ENCODE assay signal across 21 cellular contexts in genomic region chr3:140529558-140529957, GRCh38.
"Had no signal": no experiment of that assay in that cellular context is flagged by ENCODE, and none has a peak within 500 bp of the region (broad histone marks: within the 10 kb centered on the region; RNA-seq: fewer than 3 reads in every experiment).

No MANE protein-coding gene starts in this region.

- DNase-seq: activated B cell treated with CpG ODN at 0.5 μM for 24 hours; activated CD4-positive, alpha-beta memory T cell treated with anti-CD3 and anti-CD28 coated beads for 36 hours; activated CD4-positive, alpha-beta T cell treated with anti-CD3 and anti-CD28 coated beads for 4 hours; activated gamma-delta T cell treated with Interleukin-2 at 50 U/mL for 16 hours; activated T-cell treated with anti-CD3 and anti-CD28 coated beads for 4 hours; dorsolateral prefrontal cortex; foreskin melanocyte; hypothalamus; naive B cell; right cardiac atrium; spleen; stimulated activated naive CD4-positive, alpha-beta T cell; T-cell; T-helper 9 cell; tibial artery; uterus had no signal

- ATAC-seq: activated naive CD4-positive, alpha-beta T cell treated with anti-CD3 and anti-CD28 coated beads, Interleukin-2, amount 50 U/mL, for 72 hours; left lobe of liver; right cardiac atrium; T-cell had no signal

- H3K4me3 ChIP-seq: adrenal gland, cardiac muscle cell, dorsolateral prefrontal cortex, prostate gland, spleen, tibial artery, uterus had no signal

- H3K4me1 ChIP-seq: adrenal gland, prostate gland, spleen, tibial artery, uterus had no signal

- H3K27me3 ChIP-seq: adrenal gland, cardiac muscle cell, dorsolateral prefrontal cortex, spleen, tibial artery, uterus had no signal

- H3K27ac ChIP-seq: cardiac muscle cell, dorsolateral prefrontal cortex, prostate gland, spleen, tibial artery, uterus had no signal

- H3K9me3 ChIP-seq: adrenal gland, prostate gland, tibial artery, uterus had no signal

- H3K36me3 ChIP-seq: adrenal gland, cardiac muscle cell, prostate gland, spleen, tibial artery, uterus had no signal
